ENCODE assay signal across 7 cellular contexts in genomic region chr11:46513934-46514342, GRCh38.
DNase-seq lines count a peak whose midpoint lies in the region; ATAC-seq and TF ChIP-seq lines count a peak whose summit lies in the region.

No MANE protein-coding gene starts in this region.

- DNase-seq in LNCaP clone FGC (ENCODE audit: low read depth) (peak; percentile 49), SK-N-DZ (ENCODE audit: low spot score) (peak; percentile 100), head of caudate nucleus (peak in 26 of 42 donors; percentile 14 to 68 (median 27)), renal cortical epithelial cell (ENCODE audit: low read depth) (peak; percentile 36), NAMALWA (ENCODE audit: low spot score) (no peak)

- TF ChIP-seq CTCF in LNCaP clone FGC (IDR thresholded peaks at IDR 0.05; ENCODE audit: control insufficient read depth, extremely low read depth, insufficient read depth) = no peak

- H3K4me3 ChIP-seq in LNCaP clone FGC (ENCODE audit: low read depth, low read length) = no peak overlapping the region

- intact Hi-C loops in head of caudate nucleus (cut with DNase I) = no loop called here

- ATAC-seq in HG03108 (IDR thresholded peaks at IDR 0.05; ENCODE audit: unreplicated experiment) = no peak
- ATAC-seq in GM18867 (IDR thresholded peaks at IDR 0.05; ENCODE audit: unreplicated experiment) = no peak
